ENCODE assay signal across 9 cellular contexts in genomic region chr11:587978-588380, GRCh38. TPM values are rescaled to one million over a fixed set of nuclear protein-coding genes. Genes with fewer than 3 reads are reported as not detected.
DNase-seq lines count a peak whose midpoint lies in the region; ATAC-seq and TF ChIP-seq lines count a peak whose summit lies in the region.
"Had no signal": no experiment of that assay in that cellular context is flagged by ENCODE, and none has a peak within 500 bp of the region (broad histone marks: within the 10 kb centered on the region; RNA-seq: fewer than 3 reads in every experiment).

No MANE protein-coding gene starts in this region.

- DNase-seq in HuH-7 (ENCODE audit: low spot score) (peak; percentile 94), fibroblast of lung (ENCODE audit: low read depth in 2 of 2) (peak; percentile 60 to 86), NCI-H1092 (lab: John Stamatoyannopoulos, UW) (no peak)
- peak; percentile 86 for DNase-seq in activated CD8-positive, alpha-beta T cell treated with anti-CD3 and anti-CD28 coated beads for 36 hours
- DNase-seq in stimulated activated CD4-positive, alpha-beta T cell treated with anti-CD3 and anti-CD28 coated beads, Interleukin-2, amount 100 ng/mL, for 4 hours (ENCODE audit: low read depth), result peak; percentile 59

- peaks cover 3% of the 10 kb centered on the region for H3K4me1 ChIP-seq in fibroblast of lung (ENCODE audit: control insufficient read depth, extremely low read depth, insufficient read depth, low read length)

- peaks cover 30% of the 10 kb centered on the region for H3K4me1 Mint-ChIP-seq in activated CD8-positive, alpha-beta T cell treated with anti-CD3 and anti-CD28 coated beads for 36 hours (ENCODE audit: low read depth)

- H3K27ac Mint-ChIP-seq in activated CD8-positive, alpha-beta T cell treated with anti-CD3 and anti-CD28 coated beads for 36 hours, result peak overlapping the region; percentile 99

- ATAC-seq in activated CD8-positive, alpha-beta T cell treated with anti-CD3 and anti-CD28 coated beads for 36 hours, result peak; percentile 99
- ATAC-seq in HG03175 (IDR thresholded peaks at IDR 0.05; ENCODE audit: unreplicated experiment) (no peak), HG02885 (IDR thresholded peaks at IDR 0.05; ENCODE audit: poor library complexity, unreplicated experiment) (no peak), HG03097 (IDR thresholded peaks at IDR 0.05; ENCODE audit: low FRiP score, unreplicated experiment) (no peak)

- no peak for TF ChIP-seq CTCF in activated CD8-positive, alpha-beta T cell treated with anti-CD3 and anti-CD28 coated beads for 36 hours (IDR thresholded peaks at IDR 0.05)
- no peak for TF ChIP-seq CTCF in fibroblast of lung (conservative IDR thresholded peaks at IDR 0.05 in 1 of 2, IDR thresholded peaks at IDR 0.05 in 1 of 2; ENCODE audit: low read depth in 1 of 2, low read length in 2 of 2)

- H4K20me1 ChIP-seq in fibroblast of lung (ENCODE audit: control insufficient read depth, extremely low read depth, insufficient read depth, low read length), result no peaks in the 10 kb centered on the region

- no peak overlapping the region for H3K27ac ChIP-seq in fibroblast of lung (ENCODE audit: insufficient read depth, low read length)
- H3K27ac ChIP-seq: epithelial cell of prostate had no signal

- intact Hi-C loops in activated CD8-positive, alpha-beta T cell treated with anti-CD3 and anti-CD28 coated beads for 36 hours (cut with micrococcal nuclease), result no loop called here

- H3K9me3 ChIP-seq in fibroblast of lung (ENCODE audit: control insufficient read depth, insufficient read depth, low read depth, low read length), result no peaks in the 10 kb centered on the region

- H3K9ac ChIP-seq in fibroblast of lung (ENCODE audit: insufficient read depth, low read length), result no peak overlapping the region

- H3K4me3 Mint-ChIP-seq in activated CD8-positive, alpha-beta T cell treated with anti-CD3 and anti-CD28 coated beads for 36 hours, result peak overlapping the region; percentile 67

- H3K79me2 ChIP-seq in fibroblast of lung (ENCODE audit: control insufficient read depth, insufficient read depth, low read length), result peaks cover 28% of the 10 kb centered on the region

- no peak overlapping the region for H2AFZ ChIP-seq in fibroblast of lung (ENCODE audit: low read length)

- CTCF ChIA-PET in activated CD8-positive, alpha-beta T cell treated with anti-CD3 and anti-CD28 coated beads for 36 hours (lab: Charles Lee), result interaction anchor here (0.9 to 1.8 kb wide), 3 partner anchors 8 to 33 kb away, joined by 3 to 11 read pairs (median 4); no protein-coding TSS in a partner anchor

- POLR2A ChIA-PET in activated CD8-positive, alpha-beta T cell treated with anti-CD3 and anti-CD28 coated beads for 36 hours (lab: Charles Lee), result interaction anchor here (0.9 to 2.1 kb wide), 9 partner anchors 9 to 82 kb away, joined by 3 to 8 read pairs (median 4); partner anchors contain the start of gene PHRF1

- H3K27me3 Mint-ChIP-seq in activated CD8-positive, alpha-beta T cell treated with anti-CD3 and anti-CD28 coated beads for 36 hours, result no peaks in the 10 kb centered on the region

- no peaks in the 10 kb centered on the region for H3K9me3 Mint-ChIP-seq in activated CD8-positive, alpha-beta T cell treated with anti-CD3 and anti-CD28 coated beads for 36 hours

- no peak overlapping the region for H3K4me3 ChIP-seq in fibroblast of lung (replicated peaks in 1 of 4; ENCODE audit: control extremely low read depth in 1 of 4, insufficient read depth in 1 of 4, low read depth in 3 of 4, low read length in 4 of 4)

- H3K36me3 Mint-ChIP-seq in activated CD8-positive, alpha-beta T cell treated with anti-CD3 and anti-CD28 coated beads for 36 hours (ENCODE audit: low read depth), result peaks cover 45% of the 10 kb centered on the region

- H3K4me2 ChIP-seq in fibroblast of lung (ENCODE audit: extremely low read depth, insufficient read depth, low read length), result no peak overlapping the region

- H3K27me3 ChIP-seq in fibroblast of lung (ENCODE audit: control insufficient read depth, insufficient read depth, low read length), result no peaks in the 10 kb centered on the region

- H3K36me3 ChIP-seq in fibroblast of lung (ENCODE audit: control insufficient read depth, insufficient read depth, low read length), result peaks cover 32% of the 10 kb centered on the region

RNA-seq across cellular contexts. Expression of gene PHRF1, which starts 11.7 kb away (rescaled TPM):
- 10 to 100 TPM; 43.1 to 44.5 TPM for total RNA-seq in activated CD8-positive, alpha-beta T cell treated with anti-CD3 and anti-CD28 coated beads for 36 hours
- 16.8 and 18.7 TPM in 2 replicates for total RNA-seq in fibroblast of lung
- polyA plus RNA-seq in fibroblast of lung, result 5.9 and 9.7 TPM in 2 replicates
- 11.2 and 16.3 TPM in 2 replicates for polyA plus RNA-seq in fibroblast of lung (2012)
- polyA minus RNA-seq in fibroblast of lung (ENCODE audit: low replicate concordance), result 12.8 and 20.2 TPM in 2 replicates

RNA-seq across cellular contexts. Expression of gene RASSF7, which starts 27.2 kb away (rescaled TPM):
- 10 to 100 TPM; 16.8 to 17.3 TPM for total RNA-seq in activated CD8-positive, alpha-beta T cell treated with anti-CD3 and anti-CD28 coated beads for 36 hours
- 1.5 and 2.8 TPM in 2 replicates for total RNA-seq in fibroblast of lung
- 1.4 and 1.6 TPM in 2 replicates for polyA plus RNA-seq in fibroblast of lung
- polyA plus RNA-seq in fibroblast of lung (2012), result 2.4 and 3.6 TPM in 2 replicates
- 0.47 TPM in 1 of 2 replicates, not detected in the other for polyA minus RNA-seq in fibroblast of lung (ENCODE audit: low replicate concordance)

RNA-seq across cellular contexts. Expression of gene LMNTD2, which starts 27.4 kb away (rescaled TPM):
- total RNA-seq in activated CD8-positive, alpha-beta T cell treated with anti-CD3 and anti-CD28 coated beads for 36 hours, result 1 to 10 TPM in 1 of 2 experiments, under 1 TPM in 1; 0.88 to 1.3 TPM
- 0.17 and 0.26 TPM in 2 replicates for total RNA-seq in fibroblast of lung
- 0.05 and 0.08 TPM in 2 replicates for polyA plus RNA-seq in fibroblast of lung
- polyA plus RNA-seq in fibroblast of lung (2012), result 0.12 and 0.45 TPM in 2 replicates
- polyA minus RNA-seq in fibroblast of lung (ENCODE audit: low replicate concordance), result not detected in 2 replicates

RNA-seq across cellular contexts. Expression of gene IRF7, which starts 27.8 kb away (rescaled TPM):
- 10 to 100 TPM; 34.6 to 37.5 TPM for total RNA-seq in activated CD8-positive, alpha-beta T cell treated with anti-CD3 and anti-CD28 coated beads for 36 hours
- 9.1 and 11.3 TPM in 2 replicates for total RNA-seq in fibroblast of lung
- polyA plus RNA-seq in fibroblast of lung, result 1.3 and 1.6 TPM in 2 replicates
- polyA plus RNA-seq in fibroblast of lung (2012), result 4.1 and 4.3 TPM in 2 replicates
- 5.0 and 11.1 TPM in 2 replicates for polyA minus RNA-seq in fibroblast of lung (ENCODE audit: low replicate concordance)

RNA-seq across cellular contexts. Expression of gene CDHR5, which starts 36.8 kb away (rescaled TPM):
- not detected for total RNA-seq in activated CD8-positive, alpha-beta T cell treated with anti-CD3 and anti-CD28 coated beads for 36 hours
- total RNA-seq in fibroblast of lung, result not detected in 2 replicates
- not detected in 2 replicates for polyA plus RNA-seq in fibroblast of lung
- polyA plus RNA-seq in fibroblast of lung (2012), result not detected in 2 replicates
- polyA minus RNA-seq in fibroblast of lung (ENCODE audit: low replicate concordance), result not detected in 2 replicates
